In the genomic region with DNA sequence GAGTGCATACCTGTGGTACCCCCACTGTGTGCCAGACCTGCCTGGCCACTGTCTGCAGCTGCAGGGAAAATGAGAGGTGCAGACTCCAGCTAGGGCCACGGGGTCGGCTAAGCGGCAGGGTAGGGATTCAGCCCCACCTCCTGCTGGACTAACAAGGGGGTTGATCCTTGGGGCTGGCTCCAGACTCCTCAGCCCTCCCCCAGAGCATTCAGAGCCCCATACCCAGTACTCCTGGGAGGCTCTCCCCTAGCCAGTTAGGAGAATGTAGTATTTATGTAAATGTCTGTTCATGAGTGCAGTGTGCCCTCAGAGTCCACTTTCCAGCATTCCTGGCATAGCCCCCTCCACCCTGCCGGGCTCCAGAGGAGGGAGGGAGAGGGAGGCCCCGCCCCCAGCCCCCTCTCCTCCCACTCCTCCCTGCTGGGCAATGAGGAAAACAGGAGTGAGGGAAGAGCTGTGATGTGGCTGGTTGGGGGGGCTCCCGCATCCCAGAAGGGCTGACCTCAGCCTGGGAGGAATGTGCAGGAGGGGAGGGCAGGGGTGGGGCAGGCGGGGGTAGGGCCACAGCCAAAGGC, we compare ENCODE assay signal across 9 cellular contexts. TPM values are rescaled to one million over a fixed set of nuclear protein-coding genes. Genes with fewer than 3 reads are reported as not detected.
DNase-seq lines count a peak whose midpoint lies in the region; ATAC-seq and TF ChIP-seq lines count a peak whose summit lies in the region.
"Had no signal": no experiment of that assay in that cellular context is flagged by ENCODE, and none has a peak within 500 bp of the region (broad histone marks: within the 10 kb centered on the region; RNA-seq: fewer than 3 reads in every experiment).

No MANE protein-coding gene starts in this region.

- H3K4me3 ChIP-seq in cardiac muscle cell (no peak overlapping the region), Karpas-422 (ENCODE audit: low read length) (no peak overlapping the region)

- no peak overlapping the region for H2AFZ ChIP-seq in Karpas-422 (ENCODE audit: low read length)

- no peaks in the 10 kb centered on the region; the same call in 1 of the 2 replicates for H3K27me3 Mint-ChIP-seq in WTC11 (ENCODE audit: low read depth)

- H3K36me3 ChIP-seq in cardiac muscle cell (no peaks in the 10 kb centered on the region), Karpas-422 (ENCODE audit: insufficient read depth, low read length) (no peaks in the 10 kb centered on the region)

- peak overlapping the region; percentile 99 for H3K27ac Mint-ChIP-seq in WTC11

- peaks cover 52% of the 10 kb centered on the region for H3K4me1 ChIP-seq in cardiac muscle cell (ENCODE audit: low read depth)
- peaks cover 10% of the 10 kb centered on the region for H3K4me1 ChIP-seq in Karpas-422 (ENCODE audit: low read length)

- no peaks in the 10 kb centered on the region for H3K9me3 Mint-ChIP-seq in WTC11

- no peaks in the 10 kb centered on the region for H3K79me2 ChIP-seq in Karpas-422 (ENCODE audit: low read length)

- peak overlapping the region; percentile 49 for H3K4me3 Mint-ChIP-seq in WTC11

- H3K27me3 ChIP-seq in cardiac muscle cell: no peaks in the 10 kb centered on the region
- no peaks in the 10 kb centered on the region for H3K27me3 ChIP-seq in Karpas-422 (ENCODE audit: low read length)

- no peaks in the 10 kb centered on the region for H3K9me2 ChIP-seq in Karpas-422 (replicated peaks; ENCODE audit: insufficient read depth, low read length)

- H3K4me1 Mint-ChIP-seq in WTC11: peaks cover 53% of the 10 kb centered on the region

- intact Hi-C loops in posterior vena cava (cut with DNase I): no loop called here

- peak overlapping the region; percentile 98 for H3K27ac ChIP-seq in cardiac muscle cell
- no peak overlapping the region for H3K27ac ChIP-seq in Karpas-422 (ENCODE audit: low read length)
- H3K27ac ChIP-seq: HL-60 had no signal

- CTCF ChIA-PET in WTC11 (lab: Charles Lee): interaction anchor here (0.5 to 4.4 kb wide), 35 partner anchors 8 to 888 kb away, joined by 3 to 73 read pairs (median 5); partner anchors contain the start of genes CISH, GNAI2, GNAT1 and HYAL1

- no peak for TF ChIP-seq CTCF in WTC11 (IDR thresholded peaks at IDR 0.05)
- no peak for TF ChIP-seq CTCF in cardiac muscle cell (IDR thresholded peaks at IDR 0.05; ENCODE audit: low read depth, low read length)

- DNase-seq in GM04504 (ENCODE audit: low read depth) (peak; percentile 88), WTC11 (ENCODE audit: low spot score) (peak; percentile 92), cardiac muscle cell (ENCODE audit: low read depth in 1 of 2, low spot score in 1 of 2) (peak; percentile 95 to 96), posterior vena cava (ENCODE audit: low spot score) (peak; percentile 91), SHP77 treated with DMSO at 0.1 percent for 48 hours (lab: John Stamatoyannopoulos, UW) (no peak), NCI-H748 (lab: John Stamatoyannopoulos, UW; ENCODE audit: unreplicated experiment) (no peak), Karpas-422 (no peak)

- no peaks in the 10 kb centered on the region for H4K20me1 ChIP-seq in Karpas-422 (ENCODE audit: insufficient read depth, low read depth, low read length)

- POLR2A ChIA-PET in WTC11 (lab: Charles Lee): interaction anchor here (0.6 to 1.8 kb wide), 10 partner anchors 18 to 174 kb away, joined by 3 to 13 read pairs (median 6); partner anchors contain the start of genes HYAL3 and NAA80

- no peak overlapping the region for H3K9ac ChIP-seq in Karpas-422 (ENCODE audit: low read length)

- H3K4me2 ChIP-seq in Karpas-422 (ENCODE audit: low read depth, low read length, poor library complexity, severe bottlenecking): no peak overlapping the region

- peak; percentile 67 for ATAC-seq in WTC11
- no peak for ATAC-seq in GM18907 (IDR thresholded peaks at IDR 0.05; ENCODE audit: unreplicated experiment)

- H3K36me3 Mint-ChIP-seq in WTC11: no peaks in the 10 kb centered on the region

- H3K9me3 ChIP-seq in cardiac muscle cell (ENCODE audit: low read depth) (no peaks in the 10 kb centered on the region), Karpas-422 (ENCODE audit: low read length) (no peaks in the 10 kb centered on the region)

TF ChIP-seq in WTC11, 78 proteins besides CTCF, POLR2A, EP300 and RAD21:
- TF ChIP-seq CBFB (CRISPR knock-in tag; IDR thresholded peaks at IDR 0.05; ENCODE audit: low read depth) (no peak), ZNF138 (CRISPR knock-in tag; conservative IDR thresholded peaks at IDR 0.05) (no peak), EMX1 (CRISPR knock-in tag; IDR thresholded peaks at IDR 0.05) (no peak), NFE2L1 (CRISPR knock-in tag; IDR thresholded peaks at IDR 0.05) (no peak), SP1 (CRISPR knock-in tag; conservative IDR thresholded peaks at IDR 0.05) (peak; percentile 57), ZBTB21 (CRISPR knock-in tag; IDR thresholded peaks at IDR 0.05; ENCODE audit: borderline replicate concordance) (peak; percentile 13; the same call in 1 of the 2 replicates)
TF ChIP-seq in WTC11: peak in this region for 2.

RNA-seq across cellular contexts. Expression of gene SEMA3B, which starts 4.5 kb away (rescaled TPM):
- 7.3 to 9.0 TPM (median 8.7 TPM) in 3 replicates for total RNA-seq in WTC11 (2021)
- total RNA-seq in cardiac muscle cell: 16.7 and 25.9 TPM in 2 replicates
- polyA plus RNA-seq in cardiac muscle cell: 20.6 and 23.1 TPM in 2 replicates
- total RNA-seq in posterior vena cava: 10 to 100 TPM; 18.6 to 39.7 TPM
- total RNA-seq in Karpas-422 (2014; rRNA removed; shearing (Covaris generic); ENCODE audit: low replicate concordance): 0.15 and 0.29 TPM in 2 replicates

RNA-seq across cellular contexts. Expression of gene LSMEM2, which starts 14.4 kb away (rescaled TPM):
- total RNA-seq in WTC11 (2021): 0.41 to 0.60 TPM (median 0.57 TPM) in 3 replicates
- total RNA-seq in cardiac muscle cell: 26.4 and 29.2 TPM in 2 replicates
- 16.4 and 18.1 TPM in 2 replicates for polyA plus RNA-seq in cardiac muscle cell
- under 1 TPM in 1 of 2 donors, not detected in 1; 0.37 TPM for total RNA-seq in posterior vena cava
- total RNA-seq in Karpas-422 (2014; rRNA removed; shearing (Covaris generic); ENCODE audit: low replicate concordance): 0.14 TPM in 1 of 2 replicates, not detected in the other

RNA-seq across cellular contexts. Expression of gene IFRD2, which starts 27.8 kb away (rescaled TPM):
- total RNA-seq in WTC11 (2021) (63.2 to 92.0 TPM (median 75.6 TPM) in 3 replicates), cardiac muscle cell (61.0 and 75.3 TPM in 2 replicates), posterior vena cava (10 to 100 TPM; 47.3 to 53.3 TPM)
- 106 and 110 TPM in 2 replicates for polyA plus RNA-seq in cardiac muscle cell
- total RNA-seq in Karpas-422 (2014; rRNA removed; shearing (Covaris generic); ENCODE audit: low replicate concordance): 75.2 and 82.1 TPM in 2 replicates

RNA-seq across cellular contexts. Expression of gene GNAI2, which starts 28.5 kb away (rescaled TPM):
- total RNA-seq in WTC11 (2021): 181 to 185 TPM (median 185 TPM) in 3 replicates
- total RNA-seq in cardiac muscle cell: 160 and 179 TPM in 2 replicates
- 255 and 285 TPM in 2 replicates for polyA plus RNA-seq in cardiac muscle cell
- total RNA-seq in posterior vena cava: 100 to 1,000 TPM; 261 to 265 TPM
- total RNA-seq in Karpas-422 (2014; rRNA removed; shearing (Covaris generic); ENCODE audit: low replicate concordance): 151 and 174 TPM in 2 replicates

RNA-seq across cellular contexts. Expression of gene HYAL3, which starts 34.7 kb away (rescaled TPM):
- total RNA-seq in WTC11 (2021) (2.9 to 3.8 TPM (median 3.2 TPM) in 3 replicates), cardiac muscle cell (3.6 and 6.4 TPM in 2 replicates), posterior vena cava (1 to 10 TPM; 2.5 to 3.9 TPM)
- polyA plus RNA-seq in cardiac muscle cell: 2.4 and 6.2 TPM in 2 replicates
- total RNA-seq in Karpas-422 (2014; rRNA removed; shearing (Covaris generic); ENCODE audit: low replicate concordance): 9.3 and 17.2 TPM in 2 replicates

Comparison
In these comparisons a context has a peak if more than half of its experiments do, and no peak if none do; other contexts are left out.
1. DNase-seq: peak in GM04504 (single experiment), WTC11 (single experiment), cardiac muscle cell (2 of 2) and posterior vena cava (single experiment); none in SHP77 treated with DMSO at 0.1 percent for 48 hours (single experiment), NCI-H748 (single experiment) and Karpas-422 (single experiment).
2. RNA of gene LSMEM2, which starts 14.4 kb away (total RNA-seq): 26.4 to 29.2 TPM in cardiac muscle cell; 0.41 to 0.60 TPM in WTC11, 0.37 TPM in posterior vena cava and 0.14 TPM in Karpas-422; every median in the first group is over 10 times any median in the second.